In the genomic region with DNA sequence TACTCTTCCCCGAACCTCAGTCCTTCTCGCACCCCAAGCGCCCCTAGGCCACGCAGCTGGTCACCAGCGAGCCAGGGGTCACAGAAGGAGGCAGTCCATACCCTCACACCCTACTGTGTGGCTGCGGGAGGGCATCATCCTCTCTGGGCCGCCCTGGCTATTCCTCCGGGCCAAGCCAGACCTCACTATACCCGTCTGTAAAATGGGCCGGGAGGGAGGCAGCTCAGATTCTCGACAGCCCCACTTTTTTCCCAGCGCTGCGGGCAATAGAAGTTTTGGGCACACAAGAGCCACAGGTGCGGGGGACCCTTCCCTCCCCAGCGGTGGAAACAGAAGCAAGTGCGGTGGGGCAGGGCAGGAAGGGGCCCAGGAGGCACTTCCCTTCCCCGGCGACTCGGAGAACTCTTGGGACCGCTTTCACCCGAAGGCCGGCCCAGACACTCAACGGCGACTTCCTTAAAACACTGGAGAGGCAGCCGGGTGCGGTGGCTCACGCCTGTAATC, we compare ENCODE assay signal across 9 cellular contexts. TPM values are rescaled to one million over a fixed set of nuclear protein-coding genes. Genes with fewer than 3 reads are reported as not detected.
DNase-seq lines count a peak whose midpoint lies in the region; ATAC-seq and TF ChIP-seq lines count a peak whose summit lies in the region.
"Had no signal": no experiment of that assay in that cellular context is flagged by ENCODE, and none has a peak within 500 bp of the region (broad histone marks: within the 10 kb centered on the region; RNA-seq: fewer than 3 reads in every experiment).

No MANE protein-coding gene starts in this region.

- H3K36me3 Mint-ChIP-seq in activated naive CD4-positive, alpha-beta T cell treated with anti-CD3 and anti-CD28 coated beads for 36 hours (ENCODE audit: low read depth): peaks cover 9% of the 10 kb centered on the region
- H3K36me3 Mint-ChIP-seq in activated T-helper 1 cell treated with anti-CD3 and anti-CD28 coated beads, Interleukin-12 subunit alpha, Interleukin-12 subunit beta, Interleukin-2, Interleukin-4 antibody, amounts not matched to agents 30 ng/mL and 10 ng/mL and 1 ng/mL, durations not matched to agents 14 hours and 24 hours and 36 hours (ENCODE audit: low read depth): peaks cover 14% of the 10 kb centered on the region

- POLR2A ChIA-PET in HEK293T (lab: Yijun Ruan, JAX): no interaction called here

- no peak for ATAC-seq in upper lobe of left lung (ENCODE audit: low FRiP score in 2 of 2)

- H3K36me3 ChIP-seq in upper lobe of left lung: peaks cover 0 to 10% (median 2%) of the 10 kb centered on the region in 4 donors

- no peaks in the 10 kb centered on the region for H3K9me3 Mint-ChIP-seq in activated naive CD4-positive, alpha-beta T cell treated with anti-CD3 and anti-CD28 coated beads for 36 hours
- H3K9me3 Mint-ChIP-seq in activated T-helper 1 cell treated with anti-CD3 and anti-CD28 coated beads, Interleukin-12 subunit alpha, Interleukin-12 subunit beta, Interleukin-2, Interleukin-4 antibody, amounts not matched to agents 30 ng/mL and 10 ng/mL and 1 ng/mL, durations not matched to agents 14 hours and 24 hours and 36 hours: no peaks in the 10 kb centered on the region

- 56 to 65% methylated on average over 11 to 27 of the region's 27 CpGs for WGBS in upper lobe of left lung, 2 donors

- no peak for TF ChIP-seq CTCF in upper lobe of left lung (IDR thresholded peaks at IDR 0.05)

- CTCF ChIA-PET in activated naive CD4-positive, alpha-beta T cell treated with anti-CD3 and anti-CD28 coated beads for 36 hours (lab: Charles Lee): interaction anchor here (0.8 to 12.8 kb wide), 3 partner anchors 57 to 111 kb away, joined by 3 to 148 read pairs (median 6); no protein-coding TSS in a partner anchor
- CTCF ChIA-PET in HEK293T (lab: Yijun Ruan, JAX): interaction anchor here (1.8 kb wide), 1 partner anchor 58 kb away, joined by 9 read pairs; no protein-coding TSS in a partner anchor

- peak overlapping the region; percentile 85 for H3K27ac Mint-ChIP-seq in activated naive CD4-positive, alpha-beta T cell treated with anti-CD3 and anti-CD28 coated beads for 36 hours
- H3K27ac Mint-ChIP-seq in activated T-helper 1 cell treated with anti-CD3 and anti-CD28 coated beads, Interleukin-12 subunit alpha, Interleukin-12 subunit beta, Interleukin-2, Interleukin-4 antibody, amounts not matched to agents 30 ng/mL and 10 ng/mL and 1 ng/mL, durations not matched to agents 14 hours and 24 hours and 36 hours: peak overlapping the region; percentile 63

- H3K9me3 ChIP-seq in upper lobe of left lung: no peaks in the 10 kb centered on the region

- intact Hi-C loops in activated naive CD4-positive, alpha-beta T cell treated with anti-CD3 and anti-CD28 coated beads for 36 hours (cut with micrococcal nuclease): no loop called here
- intact Hi-C loops in activated T-helper 1 cell treated with anti-CD3 and anti-CD28 coated beads, Interleukin-12 subunit alpha, Interleukin-12 subunit beta, Interleukin-2, Interleukin-4 antibody, amounts not matched to agents 30 ng/mL and 10 ng/mL and 1 ng/mL, durations not matched to agents 14 hours and 24 hours and 36 hours (cut with micrococcal nuclease): loop anchor here (10.0 kb wide), 1 partner anchor 322 kb away; a partner anchor contains a TSS

- peak in 1 of 4 donors; percentile 55 for TF ChIP-seq POLR2A in upper lobe of left lung (IDR thresholded peaks at IDR 0.05)

- H3K27ac ChIP-seq in layer of hippocampus (ENCODE audit: low read depth, low read length): peak overlapping the region; percentile 87
- H3K27ac ChIP-seq in upper lobe of left lung: peak overlapping the region; percentile 86 to 98 (median 96)

- peaks cover 27% of the 10 kb centered on the region for H3K4me1 Mint-ChIP-seq in activated naive CD4-positive, alpha-beta T cell treated with anti-CD3 and anti-CD28 coated beads for 36 hours (ENCODE audit: low read depth)
- H3K4me1 Mint-ChIP-seq in activated T-helper 1 cell treated with anti-CD3 and anti-CD28 coated beads, Interleukin-12 subunit alpha, Interleukin-12 subunit beta, Interleukin-2, Interleukin-4 antibody, amounts not matched to agents 30 ng/mL and 10 ng/mL and 1 ng/mL, durations not matched to agents 14 hours and 24 hours and 36 hours (ENCODE audit: low read depth): peaks cover 32% of the 10 kb centered on the region

- no peaks in the 10 kb centered on the region for H3K27me3 Mint-ChIP-seq in activated naive CD4-positive, alpha-beta T cell treated with anti-CD3 and anti-CD28 coated beads for 36 hours (ENCODE audit: low read depth)
- no peaks in the 10 kb centered on the region for H3K27me3 Mint-ChIP-seq in activated T-helper 1 cell treated with anti-CD3 and anti-CD28 coated beads, Interleukin-12 subunit alpha, Interleukin-12 subunit beta, Interleukin-2, Interleukin-4 antibody, amounts not matched to agents 30 ng/mL and 10 ng/mL and 1 ng/mL, durations not matched to agents 14 hours and 24 hours and 36 hours (ENCODE audit: insufficient read depth)

- H3K27me3 ChIP-seq in layer of hippocampus (ENCODE audit: control insufficient read depth, insufficient read depth, low read length): no peaks in the 10 kb centered on the region
- no peaks in the 10 kb centered on the region for H3K27me3 ChIP-seq in upper lobe of left lung

- H3K4me1 ChIP-seq in upper lobe of left lung: peaks cover 23 to 61% (median 35%) of the 10 kb centered on the region in 4 donors

- DNase-seq in activated naive CD4-positive, alpha-beta T cell treated with anti-CD3 and anti-CD28 coated beads for 36 hours: peak; percentile 45
- no peak for DNase-seq in activated naive CD4-positive, alpha-beta T cell (lab: John Stamatoyannopoulos, UW)
- DNase-seq in activated T-helper 1 cell treated with anti-CD3 and anti-CD28 coated beads, Interleukin-12 subunit alpha, Interleukin-12 subunit beta, Interleukin-2, Interleukin-4 antibody, amounts not matched to agents 30 ng/mL and 10 ng/mL and 1 ng/mL, durations not matched to agents 14 hours and 24 hours and 36 hours (ENCODE audit: low spot score): no peak
- DNase-seq in upper lobe of left lung: peak in 1 of 2 donors; percentile 67
- no peak for DNase-seq in AG20443 (ENCODE audit: low spot score)
- DNase-seq in NK-92 (lab: John Stamatoyannopoulos, UW; ENCODE audit: unreplicated experiment): no peak
- DNase-seq in HEK293T (ENCODE audit: extremely low spot score): no peak

- H3K4me3 ChIP-seq in upper lobe of left lung: peak overlapping the region; percentile 68 to 96 (median 86)

- no peak for TF ChIP-seq EP300 in upper lobe of left lung (IDR thresholded peaks at IDR 0.05)

- peak overlapping the region; percentile 87 for H3K4me3 Mint-ChIP-seq in activated naive CD4-positive, alpha-beta T cell treated with anti-CD3 and anti-CD28 coated beads for 36 hours
- H3K4me3 Mint-ChIP-seq in activated T-helper 1 cell treated with anti-CD3 and anti-CD28 coated beads, Interleukin-12 subunit alpha, Interleukin-12 subunit beta, Interleukin-2, Interleukin-4 antibody, amounts not matched to agents 30 ng/mL and 10 ng/mL and 1 ng/mL, durations not matched to agents 14 hours and 24 hours and 36 hours: peak overlapping the region; percentile 92

TF ChIP-seq in HEK293T, 16 proteins besides CTCF, POLR2A, EP300 and RAD21:
- TF ChIP-seq NFRKB (IDR thresholded peaks at IDR 0.05): no peak
- TF ChIP-seq L3MBTL2 (conservative IDR thresholded peaks at IDR 0.05): no peak
- no peak for TF ChIP-seq ARNT (IDR thresholded peaks at IDR 0.05)
- no peak for TF ChIP-seq FOXA1 (IDR thresholded peaks at IDR 0.05)
- TF ChIP-seq BHLHE40 (IDR thresholded peaks at IDR 0.05; ENCODE audit: borderline replicate concordance): no peak
- TF ChIP-seq SP1 (IDR thresholded peaks at IDR 0.05): no peak
- no peak for TF ChIP-seq ZNF384 (IDR thresholded peaks at IDR 0.05)
- TF ChIP-seq LEF1 (IDR thresholded peaks at IDR 0.05; ENCODE audit: borderline replicate concordance): no peak
- no peak for TF ChIP-seq CTBP1 (IDR thresholded peaks at IDR 0.05; ENCODE audit: borderline replicate concordance)
- no peak for TF ChIP-seq FOXK2 (IDR thresholded peaks at IDR 0.05)
- TF ChIP-seq HDGF (IDR thresholded peaks at IDR 0.05; ENCODE audit: borderline replicate concordance): no peak
- no peak for TF ChIP-seq FOXM1 (IDR thresholded peaks at IDR 0.05; ENCODE audit: borderline replicate concordance)
- no peak for TF ChIP-seq ELF4 (IDR thresholded peaks at IDR 0.05)
- TF ChIP-seq TARDBP (IDR thresholded peaks at IDR 0.05): no peak
- TF ChIP-seq, protein P1, sequence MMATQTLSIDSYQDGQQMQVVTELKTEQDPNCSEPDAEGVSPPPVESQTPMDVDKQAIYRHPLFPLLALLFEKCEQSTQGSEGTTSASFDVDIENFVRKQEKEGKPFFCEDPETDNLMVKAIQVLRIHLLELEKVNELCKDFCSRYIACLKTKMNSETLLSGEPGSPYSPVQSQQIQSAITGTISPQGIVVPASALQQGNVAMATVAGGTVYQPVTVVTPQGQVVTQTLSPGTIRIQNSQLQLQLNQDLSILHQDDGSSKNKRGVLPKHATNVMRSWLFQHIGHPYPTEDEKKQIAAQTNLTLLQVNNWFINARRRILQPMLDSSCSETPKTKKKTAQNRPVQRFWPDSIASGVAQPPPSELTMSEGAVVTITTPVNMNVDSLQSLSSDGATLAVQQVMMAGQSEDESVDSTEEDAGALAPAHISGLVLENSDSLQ (IDR thresholded peaks at IDR 0.05): no peak
- no peak for TF ChIP-seq SUZ12 (IDR thresholded peaks at IDR 0.05)
TF ChIP-seq in HEK293T: peak in this region for 0.

RNA-seq across cellular contexts. Expression of a gene that starts 5.6 kb away (rescaled TPM):
- total RNA-seq in activated naive CD4-positive, alpha-beta T cell treated with anti-CD3 and anti-CD28 coated beads for 36 hours: 10 to 100 TPM; 17.7 to 19.0 TPM
- 45.0 and 46.1 TPM in 2 replicates for total RNA-seq in activated T-helper 1 cell treated with anti-CD3 and anti-CD28 coated beads, Interleukin-12 subunit alpha, Interleukin-12 subunit beta, Interleukin-2, Interleukin-4 antibody, amounts not matched to agents 30 ng/mL and 10 ng/mL and 1 ng/mL, durations not matched to agents 14 hours and 24 hours and 36 hours
- total RNA-seq in upper lobe of left lung: 100 to 1,000 TPM in 2 of 6 donors, 10 to 100 TPM in 4; 53.6 to 253 (median 78.8) TPM

RNA-seq across cellular contexts. Expression of a gene that starts 35.5 kb away (rescaled TPM):
- total RNA-seq in activated naive CD4-positive, alpha-beta T cell treated with anti-CD3 and anti-CD28 coated beads for 36 hours: under 1 TPM; 0.21 to 0.30 TPM
- not detected in 2 replicates for total RNA-seq in activated T-helper 1 cell treated with anti-CD3 and anti-CD28 coated beads, Interleukin-12 subunit alpha, Interleukin-12 subunit beta, Interleukin-2, Interleukin-4 antibody, amounts not matched to agents 30 ng/mL and 10 ng/mL and 1 ng/mL, durations not matched to agents 14 hours and 24 hours and 36 hours
- total RNA-seq in upper lobe of left lung: under 1 TPM in 2 of 6 donors, not detected in 4; 0.34 to 0.37 TPM
- total RNA-seq: subcutaneous adipose tissue had no signal
